In the genomic region with DNA sequence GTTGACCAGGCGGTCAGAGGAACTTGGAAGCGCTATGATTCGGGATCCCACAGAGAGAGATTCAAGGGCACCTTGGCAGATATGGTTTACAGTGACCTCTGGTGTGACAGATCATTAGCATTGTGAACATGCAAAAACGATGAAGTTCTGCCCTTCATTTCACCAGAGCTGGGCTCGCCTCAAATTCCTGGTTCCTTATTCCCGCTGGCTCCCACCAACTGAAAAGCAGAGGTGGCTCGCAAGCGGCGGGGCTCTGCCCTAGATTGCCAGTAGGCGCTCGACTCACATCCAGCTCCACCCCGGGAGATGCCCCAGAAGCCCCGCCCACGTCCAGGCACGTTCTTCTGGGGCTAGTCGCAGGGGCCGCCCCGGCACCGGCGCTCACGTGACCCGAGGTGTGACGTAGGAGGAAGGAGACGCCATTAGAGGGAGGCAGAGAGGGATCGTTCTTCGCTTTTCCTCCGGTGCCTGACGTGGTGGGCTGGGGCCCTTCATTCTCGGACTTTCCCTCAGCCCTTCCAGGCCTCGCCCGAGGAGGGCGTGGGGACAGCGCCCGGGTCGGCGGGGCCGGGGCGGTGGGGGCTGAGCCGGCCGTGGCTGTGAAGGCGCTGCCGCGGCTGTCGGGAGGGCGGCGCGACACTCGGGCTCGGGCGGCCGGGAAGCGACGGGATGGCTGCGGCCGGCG, we compare ENCODE assay signal across 8 cellular contexts. TPM values are rescaled to one million over a fixed set of nuclear protein-coding genes. Genes with fewer than 3 reads are reported as not detected.
A peak's percentile ranks its signal among the peaks of the same experiment; 100 is the strongest.
DNase-seq lines count a peak whose midpoint lies in the region; ATAC-seq and TF ChIP-seq lines count a peak whose summit lies in the region.

A gene with protein sequence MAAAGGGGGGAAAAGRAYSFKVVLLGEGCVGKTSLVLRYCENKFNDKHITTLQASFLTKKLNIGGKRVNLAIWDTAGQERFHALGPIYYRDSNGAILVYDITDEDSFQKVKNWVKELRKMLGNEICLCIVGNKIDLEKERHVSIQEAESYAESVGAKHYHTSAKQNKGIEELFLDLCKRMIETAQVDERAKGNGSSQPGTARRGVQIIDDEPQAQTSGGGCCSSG (plus strand): TSS at position 403 of the 685 bp plus-strand sequence. CDS start 267 bp downstream, at position 670.

- TF ChIP-seq CTCF in CD14-positive monocyte (IDR thresholded peaks at IDR 0.05) = peak; percentile 6

- DNase-seq in CD14-positive monocyte (ENCODE audit: low spot score) (peak; percentile 99), NCI-H748 (lab: John Stamatoyannopoulos, UW; ENCODE audit: unreplicated experiment) (peak; percentile 98), dedifferentiated amniotic fluid mesenchymal stem cell (ENCODE audit: extremely low spot score) (peak; percentile 99), left lobe of liver (ENCODE audit: low spot score) (peak; percentile 98)
- DNase-seq in activated CD4-positive, alpha-beta T cell treated with anti-CD3 and anti-CD28 coated beads, Interleukin-2, amount 50 U/mL, for 1 hour = peak; percentile 99
- DNase-seq in stimulated activated CD4-positive, alpha-beta T cell treated with anti-CD3 and anti-CD28 coated beads, Interleukin-2, amount 100 ng/mL, for 4 hours (ENCODE audit: low read depth) = peak; percentile 99

- peaks cover 23 to 28% of the 10 kb centered on the region in 2 donors for H3K36me3 Mint-ChIP-seq in CD14-positive monocyte

- ATAC-seq in GM19351 (IDR thresholded peaks at IDR 0.05; ENCODE audit: unreplicated experiment) = peak; percentile 87
- peak; percentile 96 for ATAC-seq in HG03521 (IDR thresholded peaks at IDR 0.05; ENCODE audit: unreplicated experiment)
- peak; percentile 97 for ATAC-seq in left lobe of liver

- peaks cover 27% of the 10 kb centered on the region for H3K4me1 Mint-ChIP-seq in CD14-positive monocyte

- H3K27me3 Mint-ChIP-seq in CD14-positive monocyte (ENCODE audit: low read depth in 3 of 3) = peaks cover 3 to 16% (median 5%) of the 10 kb centered on the region in 3 donors

- H3K9me3 Mint-ChIP-seq in CD14-positive monocyte = peaks cover 8 to 19% (median 16%) of the 10 kb centered on the region in 7 donors

- intact Hi-C loops in CD14-positive monocyte (cut with micrococcal nuclease) = loop anchor here (5.0 to 10.0 kb wide), 5 partner anchors 67 to 110 kb away; a partner anchor contains a TSS

- H3K27ac Mint-ChIP-seq in CD14-positive monocyte = peak within 1 kb of the TSS; percentile 98 to 100 (median 99)

- H3K4me3 Mint-ChIP-seq in CD14-positive monocyte = peak within 1 kb of the TSS; percentile 90 to 93

RNA-seq across cellular contexts. Expression of the gene that starts here (rescaled TPM):
- 10 to 100 TPM; 31.1 to 36.0 TPM for polyA plus RNA-seq in CD14-positive monocyte
- 29.2 TPM for total RNA-seq in left lobe of liver

Comparison
In these comparisons a context has a peak if more than half of its experiments do, and no peak if none do; other contexts are left out.
1. Peak in every context shown above with its lines: DNase-seq and ATAC-seq.